In the genomic region with DNA sequence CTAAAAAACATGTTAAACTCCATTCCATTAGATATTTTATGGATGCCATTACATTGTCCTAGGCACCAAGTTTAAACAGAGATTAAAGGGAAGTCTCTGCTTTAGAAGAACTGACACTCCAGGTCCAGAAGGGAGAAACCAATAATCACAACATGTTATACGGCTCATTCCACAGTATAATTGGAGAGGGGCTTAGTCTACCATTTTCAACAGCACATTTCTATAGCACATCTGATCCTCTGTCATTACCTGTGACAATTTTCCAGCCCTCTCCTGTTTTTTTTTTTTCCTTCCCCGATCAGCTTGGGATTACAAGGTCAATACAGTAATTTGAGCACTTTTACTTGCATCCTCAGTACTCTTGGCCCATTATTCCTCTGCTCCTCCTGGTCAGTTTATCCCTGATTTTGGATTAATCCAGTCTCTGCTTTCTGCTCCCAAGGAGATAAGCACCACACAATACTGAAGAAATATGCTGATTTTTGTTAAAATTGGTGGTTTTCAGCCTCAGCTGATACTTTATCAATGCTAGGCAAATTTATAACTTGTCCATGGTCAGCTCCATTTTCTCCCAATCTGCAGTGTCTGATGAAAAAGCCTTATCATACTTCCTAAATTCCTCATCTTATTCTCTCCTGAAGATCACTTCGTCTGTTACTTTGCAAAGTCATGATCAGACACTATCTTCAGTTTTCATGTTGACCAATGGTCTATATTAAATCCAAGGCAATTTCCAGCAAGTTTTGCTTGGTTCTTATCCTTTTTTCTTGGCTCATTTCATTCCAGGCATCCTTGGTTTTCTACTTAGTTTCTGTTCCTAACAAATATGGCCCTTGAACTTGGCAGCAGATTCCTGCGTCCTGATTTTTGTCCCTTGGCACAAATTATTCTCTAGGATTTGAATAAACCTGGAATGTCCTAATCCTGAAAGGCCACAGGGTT, we compare ENCODE assay signal across 12 cellular contexts. TPM values are rescaled to one million over a fixed set of nuclear protein-coding genes. Genes with fewer than 3 reads are reported as not detected.
DNase-seq lines count a peak whose midpoint lies in the region; ATAC-seq and TF ChIP-seq lines count a peak whose summit lies in the region.
"Had no signal": no experiment of that assay in that cellular context is flagged by ENCODE, and none has a peak within 500 bp of the region (broad histone marks: within the 10 kb centered on the region; RNA-seq: fewer than 3 reads in every experiment).

No MANE protein-coding gene starts in this region.

- H3K36me3 ChIP-seq in mammary epithelial cell (ENCODE audit: insufficient read depth, low read length) (peaks cover 28% of the 10 kb centered on the region), ascending aorta (peaks cover 0 to 8% of the 10 kb centered on the region in 2 donors)

- no peak overlapping the region for H3K27ac ChIP-seq in mammary epithelial cell (ENCODE audit: insufficient read depth, low read depth, low read length)
- peak overlapping the region in 1 of 2 donors; percentile 4 for H3K27ac ChIP-seq in ascending aorta

- dilution Hi-C loops in mammary epithelial cell (cut with HindIII; ENCODE audit: low sequenced_read_pairs) = no loop called here

- TF ChIP-seq CTCF in MCF 10A (IDR thresholded peaks at IDR 0.05; ENCODE audit: unreplicated experiment) (no peak), mammary epithelial cell (conservative IDR thresholded peaks at IDR 0.05 in 1 of 2, IDR thresholded peaks at IDR 0.05 in 1 of 2; ENCODE audit: extremely low read depth in 1 of 2, insufficient read depth in 1 of 2, low read depth in 1 of 2, low read length in 2 of 2) (no peak), ascending aorta (IDR thresholded peaks at IDR 0.05) (no peak)

- no peak for ATAC-seq in effector memory CD8-positive, alpha-beta T cell (replicated peaks)

- H3K9me3 ChIP-seq in mammary epithelial cell (replicated peaks; ENCODE audit: insufficient read depth, low read length) (no peaks in the 10 kb centered on the region), ascending aorta (no peaks in the 10 kb centered on the region)

- no peak overlapping the region for H3K4me2 ChIP-seq in mammary epithelial cell (ENCODE audit: insufficient read depth, low read depth, low read length)

- no peak overlapping the region for H2AFZ ChIP-seq in mammary epithelial cell (ENCODE audit: low read depth, low read length)

- 98% methylated on average over 4 of the region's 4 CpGs for whole genome bisulfite sequencing in mammary epithelial cell (ENCODE audit: low coverage, missing lambda C conversion rate)

- in situ Hi-C loops in mammary epithelial cell (cut with MboI; ENCODE audit: low sequenced_read_pairs in 2 of 2) = no loop called here

- peaks cover 66% of the 10 kb centered on the region for H3K36me3 Mint-ChIP-seq in MCF 10A (ENCODE audit: insufficient read depth, unreplicated experiment)
- H3K36me3 Mint-ChIP-seq in effector memory CD8-positive, alpha-beta T cell (ENCODE audit: insufficient read depth) = peaks cover 63% of the 10 kb centered on the region

- BruUV-seq in MCF 10A (replicated peaks; lab: Mats Ljungman, UMichigan) (no TSS peak), mammary epithelial cell (replicated peaks; lab: Mats Ljungman, UMichigan) (no TSS peak)

- H3K79me2 ChIP-seq in mammary epithelial cell (ENCODE audit: insufficient read depth, low read length) = peaks cover 41% of the 10 kb centered on the region

- POLR2A ChIA-PET in MCF 10A (lab: Yijun Ruan, JAX) = interaction anchor here (0.6 to 10.9 kb wide), 3 partner anchors 17 to 53 kb away, joined by 3 to 889 read pairs (median 3); partner anchors contain the start of gene SYNCRIP

- H3K27me3 ChIP-seq in mammary epithelial cell (ENCODE audit: insufficient read depth, low read length) = no peaks in the 10 kb centered on the region
- no peaks in the 10 kb centered on the region for H3K27me3 ChIP-seq in ascending aorta

- CTCF ChIA-PET in MCF 10A (lab: Yijun Ruan, JAX) (no interaction called here), mammary epithelial cell (lab: Charles Lee; ENCODE audit: low non-redundant PET) (no interaction called here)

- H3K4me3 Mint-ChIP-seq in MCF 10A (ENCODE audit: unreplicated experiment) = no peak overlapping the region
- peak overlapping the region in 1 of 2 donors; percentile 2 for H3K4me3 Mint-ChIP-seq in effector memory CD8-positive, alpha-beta T cell

- peaks cover 28% of the 10 kb centered on the region for H3K4me1 Mint-ChIP-seq in MCF 10A (ENCODE audit: insufficient read depth, unreplicated experiment)
- peaks cover 51 to 78% of the 10 kb centered on the region in 2 donors for H3K4me1 Mint-ChIP-seq in effector memory CD8-positive, alpha-beta T cell (ENCODE audit: low read depth in 2 of 2)

- H3K4me3 ChIP-seq in mammary epithelial cell (replicated peaks in 1 of 3; ENCODE audit: insufficient read depth in 1 of 3, low read depth in 2 of 3, low read length in 3 of 3) (no peak overlapping the region), ascending aorta (no peak overlapping the region)

- H4K20me1 ChIP-seq in mammary epithelial cell (ENCODE audit: insufficient read depth, low read length) = peaks cover 6% of the 10 kb centered on the region

- H3K27me3 Mint-ChIP-seq in MCF 10A (ENCODE audit: insufficient read depth, unreplicated experiment) = no peaks in the 10 kb centered on the region
- H3K27me3 Mint-ChIP-seq in effector memory CD8-positive, alpha-beta T cell = no peaks in the 10 kb centered on the region

- intact Hi-C loops in MCF 10A (cut with micrococcal nuclease) (loop anchor here (10.0 kb wide), 1 partner anchor 49 kb away; no protein-coding TSS in a partner anchor), mammary epithelial cell (cut with micrococcal nuclease) (loop anchor here (10.0 kb wide), 1 partner anchor 49 kb away; no protein-coding TSS in a partner anchor), ascending aorta (cut with DNase I) (loop anchor here (10.0 kb wide), 1 partner anchor 209 kb away; no protein-coding TSS in a partner anchor)

- DNase-seq in MCF 10A (ENCODE audit: unreplicated experiment) = peak; percentile 6
- DNase-seq in mammary epithelial cell = no peak
- DNase-seq in OCI-M1 (lab: John Stamatoyannopoulos, UW) = peak; percentile 56
- no peak for DNase-seq in effector memory CD8-positive, alpha-beta T cell
- no peak for DNase-seq in GF-D8 (lab: John Stamatoyannopoulos, UW)
- no peak for DNase-seq in stimulated activated CD8-positive, alpha-beta memory T cell treated with anti-CD3 and anti-CD28 coated beads, Interleukin-4, amount 100 ng/mL, for 48 hours
- no peak for DNase-seq in ascending aorta (ENCODE audit: low spot score in 2 of 2)
- DNase-seq in nucleus accumbens (lab: John Stamatoyannopoulos, UW) = no peak
- DNase-seq: COR-L47, midbrain, NCI-H446 treated with DMSO at 0.1 percent for 48 hours, T-helper 9 cell had no signal

- H3K27ac Mint-ChIP-seq in MCF 10A (ENCODE audit: low read depth, unreplicated experiment) = no peak overlapping the region
- peak overlapping the region; percentile 71 to 80 for H3K27ac Mint-ChIP-seq in effector memory CD8-positive, alpha-beta T cell

- H3K4me1 ChIP-seq in mammary epithelial cell (ENCODE audit: insufficient read depth, low read length) (peaks cover 31% of the 10 kb centered on the region), ascending aorta (peaks cover 0 to 21% of the 10 kb centered on the region in 2 donors)

- H3K9me3 Mint-ChIP-seq in MCF 10A (ENCODE audit: unreplicated experiment) = no peaks in the 10 kb centered on the region
- H3K9me3 Mint-ChIP-seq in effector memory CD8-positive, alpha-beta T cell = no peaks in the 10 kb centered on the region

- no peak overlapping the region for H3K9ac ChIP-seq in mammary epithelial cell (ENCODE audit: insufficient read depth, low read length)

RNA-seq across cellular contexts. Expression of gene SYNCRIP, which starts 30.8 kb away (rescaled TPM):
- 126 and 161 TPM in 2 replicates for total RNA-seq in MCF 10A (2022)
- 100 to 1,000 TPM in 1 of 2 donors, 10 to 100 TPM in 1; 47.8 to 132 TPM for total RNA-seq in mammary epithelial cell
- polyA plus RNA-seq in mammary epithelial cell = 16.5 TPM
- polyA minus RNA-seq in mammary epithelial cell = 64.8 TPM
- 25.3 TPM for total RNA-seq in ascending aorta

Comparison
In these comparisons a context has a peak if more than half of its experiments do, and no peak if none do; other contexts are left out.
1. DNase-seq: peak in MCF 10A (single experiment) and OCI-M1 (single experiment); none in mammary epithelial cell (single experiment), effector memory CD8-positive, alpha-beta T cell (0 of 3), GF-D8 (single experiment), stimulated activated CD8-positive, alpha-beta memory T cell treated with anti-CD3 and anti-CD28 coated beads, Interleukin-4, amount 100 ng/mL, for 48 hours (single experiment), ascending aorta (0 of 2) and nucleus accumbens (0 of 56).